Comparison of ENCODE assay signal across 19 cellular contexts in genomic region chr2:235544687-235544965, GRCh38.
"Had no signal": no experiment of that assay in that cellular context is flagged by ENCODE, and none has a peak within 500 bp of the region (broad histone marks: within the 10 kb centered on the region; RNA-seq: fewer than 3 reads in every experiment).

No MANE protein-coding gene starts in this region.

- H3K27ac ChIP-seq: coronary artery, epithelial cell of prostate, heart left ventricle, neutrophil, ovary, suprapubic skin, vagina had no signal

- H3K4me1 Mint-ChIP-seq: activated naive CD4-positive, alpha-beta T cell treated with anti-CD3 and anti-CD28 coated beads, Interleukin-2, amount 10 ng/mL, durations not matched to agents 7 days and 5 days; stimulated activated naive CD8-positive, alpha-beta T cell treated with anti-CD3 and anti-CD28 coated beads, Interleukin-15, amount 100 ng/mL, for 72 hours had no signal

- H3K27me3 ChIP-seq: heart left ventricle, neutrophil, ovary, suprapubic skin, transverse colon, vagina had no signal

- H3K4me3 Mint-ChIP-seq: activated CD4-positive, alpha-beta memory T cell treated with anti-CD3 and anti-CD28 coated beads for 36 hours; activated naive CD4-positive, alpha-beta T cell treated with anti-CD3 and anti-CD28 coated beads, Interleukin-2, amount 10 ng/mL, durations not matched to agents 7 days and 5 days; natural killer cell treated with Interleukin-12 subunit alpha and Interleukin-12 subunit beta and Interleukin-15 and Interleukin-18, amount 100 ng/mL, for 72 hours; stimulated activated naive CD8-positive, alpha-beta T cell treated with anti-CD3 and anti-CD28 coated beads, Interleukin-15, amount 100 ng/mL, for 72 hours had no signal

- H3K36me3 Mint-ChIP-seq: activated CD4-positive, alpha-beta memory T cell treated with anti-CD3 and anti-CD28 coated beads for 36 hours; activated naive CD4-positive, alpha-beta T cell treated with anti-CD3 and anti-CD28 coated beads, Interleukin-2, amount 10 ng/mL, durations not matched to agents 7 days and 5 days; natural killer cell treated with Interleukin-12 subunit alpha and Interleukin-12 subunit beta and Interleukin-15 and Interleukin-18, amount 100 ng/mL, for 72 hours had no signal

- H3K36me3 ChIP-seq: heart left ventricle, neutrophil, ovary, suprapubic skin, transverse colon, vagina had no signal

- DNase-seq: activated CD4-positive, alpha-beta memory T cell treated with anti-CD3 and anti-CD28 coated beads for 36 hours; activated CD4-positive, alpha-beta T cell treated with anti-CD3 and anti-CD28 coated beads for 48 hours; activated naive CD4-positive, alpha-beta T cell treated with anti-CD3 and anti-CD28 coated beads, Interleukin-2, amount 10 ng/mL, durations not matched to agents 7 days and 5 days; activated T-cell treated with anti-CD3 and anti-CD28 coated beads, Interleukin-2, amount 50 U/mL, for 48 hours; amygdala; cerebellar nuclear complex; stimulated activated CD4-positive, alpha-beta T cell treated with anti-CD3 and anti-CD28 coated beads, Interleukin-12 subunit alpha, Interleukin-12 subunit beta, amount 100 ng/mL, for 4 hours; stimulated activated naive CD8-positive, alpha-beta T cell treated with anti-CD3 and anti-CD28 coated beads, Interleukin-15, amount 100 ng/mL, for 72 hours; T-helper 9 cell; transverse colon had no signal

- H3K4me3 ChIP-seq: coronary artery, heart left ventricle, ovary, suprapubic skin, transverse colon, vagina had no signal

- ATAC-seq: natural killer cell treated with Interleukin-12 subunit alpha and Interleukin-12 subunit beta and Interleukin-15 and Interleukin-18, amount 100 ng/mL, for 72 hours; right cardiac atrium; stimulated activated naive CD8-positive, alpha-beta T cell treated with anti-CD3 and anti-CD28 coated beads, Interleukin-15, amount 100 ng/mL, for 72 hours had no signal

- H3K9me3 Mint-ChIP-seq: activated CD4-positive, alpha-beta memory T cell treated with anti-CD3 and anti-CD28 coated beads for 36 hours; activated naive CD4-positive, alpha-beta T cell treated with anti-CD3 and anti-CD28 coated beads, Interleukin-2, amount 10 ng/mL, durations not matched to agents 7 days and 5 days; natural killer cell treated with Interleukin-12 subunit alpha and Interleukin-12 subunit beta and Interleukin-15 and Interleukin-18, amount 100 ng/mL, for 72 hours; stimulated activated naive CD8-positive, alpha-beta T cell treated with anti-CD3 and anti-CD28 coated beads, Interleukin-15, amount 100 ng/mL, for 72 hours had no signal

- H3K9me3 ChIP-seq: heart left ventricle, neutrophil, ovary, suprapubic skin, transverse colon, vagina had no signal

- H3K27ac Mint-ChIP-seq: activated CD4-positive, alpha-beta memory T cell treated with anti-CD3 and anti-CD28 coated beads for 36 hours; activated naive CD4-positive, alpha-beta T cell treated with anti-CD3 and anti-CD28 coated beads, Interleukin-2, amount 10 ng/mL, durations not matched to agents 7 days and 5 days; natural killer cell treated with Interleukin-12 subunit alpha and Interleukin-12 subunit beta and Interleukin-15 and Interleukin-18, amount 100 ng/mL, for 72 hours; stimulated activated naive CD8-positive, alpha-beta T cell treated with anti-CD3 and anti-CD28 coated beads, Interleukin-15, amount 100 ng/mL, for 72 hours had no signal
